Comparison of ENCODE assay signal across 33 cellular contexts in genomic region chr18:54378057-54378456, GRCh38. TPM values are rescaled to one million over a fixed set of nuclear protein-coding genes. Genes with fewer than 3 reads are reported as not detected.
"Had no signal": no experiment of that assay in that cellular context is flagged by ENCODE, and none has a peak within 500 bp of the region (broad histone marks: within the 10 kb centered on the region; RNA-seq: fewer than 3 reads in every experiment).

No MANE protein-coding gene starts in this region.

- H3K27me3 ChIP-seq: SJCRH30 had no signal

- H3K4me3 Mint-ChIP-seq: activated CD8-positive, alpha-beta T cell treated with anti-CD3 and anti-CD28 coated beads, Interleukin-2, amount 10 ng/mL, durations not matched to agents 7 days and 5 days; activated naive CD4-positive, alpha-beta T cell treated with anti-CD3 and anti-CD28 coated beads for 36 hours; activated naive CD8-positive, alpha-beta T cell; activated T-cell treated with anti-CD3 and anti-CD28 coated beads, Interleukin-2, amount 50 U/mL, for 4 hours; brain; central memory CD8-positive, alpha-beta T cell; WTC11 had no signal

- H3K9me3 Mint-ChIP-seq: activated naive CD4-positive, alpha-beta T cell treated with anti-CD3 and anti-CD28 coated beads for 36 hours; activated T-cell treated with anti-CD3 and anti-CD28 coated beads, Interleukin-2, amount 50 U/mL, for 4 hours; brain; central memory CD8-positive, alpha-beta T cell; WTC11 had no signal

- H3K9me3 ChIP-seq: SJCRH30, SK-N-SH had no signal

- H3K4me1 ChIP-seq: SJCRH30 had no signal

- ATAC-seq: activated CD8-positive, alpha-beta T cell treated with anti-CD3 and anti-CD28 coated beads, Interleukin-2, amount 10 ng/mL, durations not matched to agents 7 days and 5 days; activated T-cell treated with anti-CD3 and anti-CD28 coated beads, Interleukin-2, amount 50 U/mL, for 4 hours; Panc1; Right ventricle myocardium inferior; WTC11 had no signal

- H3K27ac Mint-ChIP-seq: activated CD8-positive, alpha-beta T cell treated with anti-CD3 and anti-CD28 coated beads, Interleukin-2, amount 10 ng/mL, durations not matched to agents 7 days and 5 days; activated naive CD4-positive, alpha-beta T cell treated with anti-CD3 and anti-CD28 coated beads for 36 hours; activated naive CD8-positive, alpha-beta T cell; brain; WTC11 had no signal

- H3K4me3 ChIP-seq: SJCRH30 had no signal

- FAIRE-seq: astrocyte had no signal

- H3K27me3 Mint-ChIP-seq: activated naive CD8-positive, alpha-beta T cell; brain; central memory CD8-positive, alpha-beta T cell had no signal

- H3K27ac ChIP-seq: SJCRH30 had no signal

- DNase-seq: activated CD4-positive, alpha-beta T cell treated with anti-CD3 and anti-CD28 coated beads for 48 hours; activated CD4-positive, alpha-beta T cell treated with anti-CD3 and anti-CD28 coated beads, Interleukin-2, amount 50 U/mL, for 4 hours; activated CD4-positive, CD25-positive, alpha-beta regulatory T cell treated with anti-CD3 and anti-CD28 coated beads, Interleukin-2, amount 50 U/mL, for 72 hours; activated CD8-positive, alpha-beta T cell treated with anti-CD3 and anti-CD28 coated beads, Interleukin-2, amount 10 ng/mL, durations not matched to agents 7 days and 5 days; activated gamma-delta T cell; activated naive CD4-positive, alpha-beta T cell treated with anti-CD3 and anti-CD28 coated beads for 36 hours; activated T-cell treated with anti-CD3 and anti-CD28 coated beads, Interleukin-2, amount 50 U/mL, for 4 hours; amygdala; NCI-H1092; NCI-H1417 treated with DMSO at 0.1 percent for 48 hours; NCI-H1694; NCI-H2029; NCI-H2107; NCI-H345; NCI-H510A; NCI-H526 treated with DMSO at 0.1 percent for 48 hours; NCI-H82; NK-92 treated with Interleukin-12 subunit alpha and Interleukin-12 subunit beta, amount 100 ng/mL, for 24 hours; OCI-M1; RPMI8226; SJCRH30; SK-N-SH; T-helper 9 cell had no signal

- H3K4me1 Mint-ChIP-seq: brain; central memory CD8-positive, alpha-beta T cell had no signal

RNA-seq across cellular contexts. Expression of gene STARD6, which starts 20.4 kb away (rescaled TPM):
- total RNA-seq: activated CD8-positive, alpha-beta T cell treated with anti-CD3 and anti-CD28 coated beads, Interleukin-2, amount 10 ng/mL, durations not matched to agents 7 days and 5 days; activated naive CD4-positive, alpha-beta T cell treated with anti-CD3 and anti-CD28 coated beads for 36 hours; astrocyte; LHCN-M2; MCF 10A; Right ventricle myocardium inferior; SJCRH30; T-helper 1 cell treated with Interleukin-12 subunit alpha and Interleukin-12 subunit beta and Interleukin-4 antibody, amounts not matched to agents 30 ng/mL and 1 ng/mL, for 36 hours; WTC11 had no signal
- polyA plus RNA-seq: SK-N-SH had no signal
